In the genomic region with DNA sequence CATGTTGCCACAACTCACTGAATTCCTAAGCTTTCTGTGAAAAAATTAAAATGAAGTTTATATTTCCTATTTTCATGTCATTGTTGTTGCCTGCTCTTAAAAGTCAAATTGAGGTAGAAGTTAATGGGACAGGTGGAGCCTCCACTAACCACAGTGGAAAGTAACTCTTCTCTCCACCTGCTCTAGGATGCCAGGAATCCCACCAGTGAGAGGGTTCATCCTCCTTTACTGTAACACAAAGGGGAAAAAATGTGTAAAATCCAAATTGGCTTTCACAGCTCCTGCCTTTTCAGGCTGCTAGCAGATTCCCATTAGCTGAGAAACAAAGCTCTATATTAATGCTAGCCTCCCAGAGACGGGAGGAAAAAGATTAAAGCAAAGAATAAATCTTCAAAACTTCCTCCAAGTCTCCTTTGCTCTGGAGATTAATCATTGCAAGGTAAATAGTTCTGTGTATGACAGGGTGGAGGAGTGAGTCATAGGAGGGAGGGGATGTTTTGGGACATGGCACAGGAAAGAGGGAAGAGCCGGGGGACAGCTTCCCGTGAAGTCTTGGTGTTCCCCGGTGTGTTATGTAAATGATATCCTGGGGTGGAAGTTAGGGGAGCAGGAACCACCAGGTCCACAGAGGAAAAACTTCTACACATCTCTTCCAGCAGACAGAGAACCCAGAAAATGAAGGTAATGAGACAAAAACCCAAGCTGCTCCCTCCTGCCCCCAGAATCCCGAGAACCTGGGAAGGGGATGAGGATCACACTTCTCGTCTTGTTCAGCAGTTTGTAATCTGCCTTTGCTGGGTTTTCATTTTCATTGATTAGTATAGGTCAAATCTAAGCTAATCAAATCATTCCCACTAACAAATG, we compare ENCODE assay signal across 14 cellular contexts. TPM values are rescaled to one million over a fixed set of nuclear protein-coding genes. Genes with fewer than 3 reads are reported as not detected.
DNase-seq lines count a peak whose midpoint lies in the region; ATAC-seq, FAIRE-seq and TF ChIP-seq lines count a peak whose summit lies in the region.
"Not testable (repeated sequence)": the region's sequence is repeated elsewhere in the genome, so short reads cannot be mapped to it uniquely, and the experiment has no call there.
"Had no signal": no experiment of that assay in that cellular context is flagged by ENCODE, and none has a peak within 500 bp of the region (broad histone marks: within the 10 kb centered on the region; RNA-seq: fewer than 3 reads in every experiment).

No MANE protein-coding gene starts in this region.

- H3K9ac ChIP-seq in HepG2 (ENCODE audit: insufficient read depth, low read depth, low read length) = not testable (repeated sequence)

- H3K27me3 ChIP-seq in RWPE2 (ENCODE audit: insufficient read depth, poor library complexity, severe bottlenecking); bronchial epithelial cell (ENCODE audit: control insufficient read depth, insufficient read depth, low read length); foreskin keratinocyte; HepG2 (ENCODE audit: control insufficient read depth in 1 of 2, insufficient read depth in 2 of 2, low read length in 2 of 2); pancreas: not testable (repeated sequence)

- intact Hi-C loops in HepG2 (cut with micrococcal nuclease; ENCODE audit: unreplicated experiment); pancreas (cut with DNase I): not testable (repeated sequence)

- not testable (repeated sequence) for TF ChIP-seq CTCF in RWPE2 (IDR thresholded peaks at IDR 0.05; ENCODE audit: poor library complexity, severe bottlenecking); bronchial epithelial cell (IDR thresholded peaks at IDR 0.05; ENCODE audit: insufficient read depth, low read length, severe bottlenecking); foreskin keratinocyte (conservative IDR thresholded peaks at IDR 0.05); HepG2 (CRISPR knock-in tag; IDR thresholded peaks at IDR 0.05); pancreas (IDR thresholded peaks at IDR 0.05)

- 35% methylated on average over 6 of the region's 6 CpGs for WGBS in HepG2 (ENCODE audit: low lambda C conversion rate)
- WGBS in pancreas, 2 donors = 27 to 30% methylated on average over 6 of the region's 6 CpGs

- not testable (repeated sequence) for H2AFZ ChIP-seq in HepG2 (ENCODE audit: low read length)

- peak overlapping the region; percentile 10 for H3K27ac ChIP-seq in RWPE2 (ENCODE audit: poor library complexity, severe bottlenecking)
- H3K27ac ChIP-seq in foreskin keratinocyte; HepG2 (ENCODE audit: extremely low read length, insufficient read depth, low read length): not testable (repeated sequence)
- peak overlapping the region in 2 of 4 donors; percentile 41 to 64 for H3K27ac ChIP-seq in pancreas

- in situ Hi-C loops in HepG2 (cut with HindIII; ENCODE audit: extremely low pct_ligation_motif_present, low pct_unique_long_range_greater_than_20kb) = not testable (repeated sequence)

- not testable (repeated sequence) for H3K4me1 ChIP-seq in RWPE2 (ENCODE audit: insufficient read depth, poor library complexity, severe bottlenecking); foreskin keratinocyte
- H3K4me1 ChIP-seq in HepG2 (ENCODE audit: insufficient read depth, low read length) (peaks cover 68% of the 10 kb centered on the region), pancreas (peaks cover 11 to 20% (median 12%) of the 10 kb centered on the region in 3 donors)

- H4K20me1 ChIP-seq in HepG2 (ENCODE audit: insufficient read depth, low read length) = not testable (repeated sequence)

- H3K9me3 ChIP-seq in RWPE2 (ENCODE audit: severe bottlenecking); HepG2 (ENCODE audit: low read length); pancreas: not testable (repeated sequence)

- H3K4me2 ChIP-seq in HepG2 (ENCODE audit: low read depth, low read length) = peak overlapping the region; percentile 39

- ATAC-seq in RWPE2 (ENCODE audit: low read depth) = peak; percentile 98
- peak; percentile 88 for ATAC-seq in foreskin keratinocyte
- ATAC-seq in HepG2 = peak; percentile 30; the same call in 2 of the 3 replicates
- peak; percentile 83 to 91 (median 88) for ATAC-seq in pancreas

- TF ChIP-seq RAD21 in HepG2 (CRISPR knock-in tag; IDR thresholded peaks at IDR 0.05) = not testable (repeated sequence)

- DNase-seq in DMS53 (lab: John Stamatoyannopoulos, UW) = peak; percentile 54
- peak; percentile 75 for DNase-seq in HT-29 (ENCODE audit: low spot score)
- DNase-seq in RWPE2 (ENCODE audit: low spot score); foreskin keratinocyte; HepG2 (ENCODE audit: low spot score): not testable (repeated sequence)
- DNase-seq in bronchial epithelial cell (ENCODE audit: low read depth) = peak; percentile 66
- peak in 2 of 6 donors; percentile 40 to 45 for DNase-seq in pancreas

- not testable (repeated sequence) for BruUV-seq in HepG2 (replicated peaks; lab: Mats Ljungman, UMichigan)

- FAIRE-seq in bronchial epithelial cell (lab: Jason Lieb, UNC) (peak; percentile 23), HepG2 (lab: Jason Lieb, UNC) (peak; percentile 67), pancreas (lab: Jason Lieb, UNC) (peak; percentile 68)

- H3K4me3 ChIP-seq in RWPE2 (ENCODE audit: severe bottlenecking); bronchial epithelial cell (ENCODE audit: low read depth, low read length); HepG2 (replicated peaks in 1 of 3; ENCODE audit: insufficient read depth in 1 of 3, low read depth in 2 of 3, low read length in 3 of 3); pancreas: not testable (repeated sequence)

- CTCF ChIA-PET in HepG2 (lab: Yijun Ruan, JAX; ENCODE audit: low intra/inter-chr PET ratio, low total read pairs) = not testable (repeated sequence)

- not testable (repeated sequence) for H3K79me2 ChIP-seq in HepG2 (ENCODE audit: insufficient read depth, low read length)

- POLR2A ChIA-PET in HepG2 (lab: Yijun Ruan, JAX) = not testable (repeated sequence)

- not testable (repeated sequence) for H3K36me3 ChIP-seq in RWPE2 (ENCODE audit: low read depth); bronchial epithelial cell (ENCODE audit: control insufficient read depth, insufficient read depth, low read length); HepG2 (replicated peaks in 1 of 2; ENCODE audit: control insufficient read depth in 1 of 2, insufficient read depth in 2 of 2, low read length in 2 of 2); pancreas

- not testable (repeated sequence) for TF ChIP-seq POLR2A in HepG2 (IDR thresholded peaks at IDR 0.05; ENCODE audit: insufficient read depth in 1 of 2, low read depth in 2 of 2, low read length in 2 of 2)

- not testable (repeated sequence) for TF ChIP-seq EP300 in HepG2 (IDR thresholded peaks at IDR 0.05; ENCODE audit: low read depth in 2 of 2, low read length in 2 of 2); HepG2 (CRISPR knock-in tag; IDR thresholded peaks at IDR 0.05; ENCODE audit: borderline replicate concordance)

RNA-seq across cellular contexts. Expression of gene CYP3A5, which starts 19.3 kb away (rescaled TPM):
- 96.3 and 108 TPM in 2 replicates for total RNA-seq in HT-29 (2014; rRNA removed; shearing (Covaris generic))
- 3.7 and 30.2 TPM in 2 replicates for total RNA-seq in bronchial epithelial cell
- 1.1 and 1.9 TPM in 2 replicates for total RNA-seq in foreskin keratinocyte
- polyA plus RNA-seq in foreskin keratinocyte = 0.41 and 0.91 TPM in 2 replicates
- total RNA-seq in HepG2 (2016; rRNA removed; fragmentation: Illumina TruSeq; extraction: Trizol) = 1.7 and 5.7 TPM in 2 replicates
- 0.88 and 1.1 TPM in 2 replicates for total RNA-seq in HepG2 (2016; cell fraction: cytosol; rRNA removed; fragmentation: Illumina TruSeq; extraction: Trizol; ENCODE audit: low read depth)
- total RNA-seq in HepG2 (2016; cell fraction: insoluble cytoplasmic fraction; rRNA removed; fragmentation: Illumina TruSeq; extraction: Trizol) = 1.5 and 4.8 TPM in 2 replicates
- 1.1 and 1.4 TPM in 2 replicates for total RNA-seq in HepG2 (2016; cell fraction: membrane; rRNA removed; fragmentation: Illumina TruSeq; extraction: Trizol)
- 11.9 and 12.6 TPM in 2 replicates for total RNA-seq in HepG2 (2016; cell fraction: nucleus; rRNA removed; fragmentation: Illumina TruSeq; extraction: Trizol)
- polyA plus RNA-seq in HepG2 (2011; rRNA removed) = 9.3 and 9.6 TPM in 2 replicates
- polyA plus RNA-seq in HepG2 (2011; cell fraction: cytosol; rRNA removed) = 2.2 and 3.8 TPM in 2 replicates
- 33.5 and 37.7 TPM in 2 replicates for polyA plus RNA-seq in HepG2 (2011; cell fraction: nucleus; rRNA removed)
- 11.9 and 12.8 TPM in 2 replicates for polyA plus RNA-seq in HepG2 (2012)
- 0.24 and 0.85 TPM in 2 replicates for polyA plus RNA-seq in HepG2 (2016; cell fraction: cytosol; fragmentation: Illumina TruSeq; extraction: Trizol; ENCODE audit: low read depth)
- polyA plus RNA-seq in HepG2 (2016; cell fraction: insoluble cytoplasmic fraction; fragmentation: Illumina TruSeq; extraction: Trizol; ENCODE audit: low read depth) = 1.4 and 1.9 TPM in 2 replicates
- polyA plus RNA-seq in HepG2 (2016; cell fraction: membrane; fragmentation: Illumina TruSeq; extraction: Trizol; ENCODE audit: low read depth) = 0.49 and 0.56 TPM in 2 replicates
- polyA plus RNA-seq in HepG2 (2016; cell fraction: nucleus; fragmentation: Illumina TruSeq; extraction: Trizol; ENCODE audit: insufficient read depth, low read depth) = 9.0 and 11.5 TPM in 2 replicates
- 0.07 and 10.0 TPM in 2 replicates for polyA minus RNA-seq in HepG2 (2011; rRNA and poly(A)+ RNA removed; ENCODE audit: low replicate concordance)
- 1.8 and 4.5 TPM in 2 replicates for polyA minus RNA-seq in HepG2 (2011; cell fraction: cytosol; rRNA and poly(A)+ RNA removed)
- 72.4 and 84.9 TPM in 2 replicates for polyA minus RNA-seq in HepG2 (2011; cell fraction: nucleus; rRNA and poly(A)+ RNA removed)
- total RNA-seq in pancreas = 100 to 1,000 TPM in 1 of 6 donors, 10 to 100 TPM in 4, 1 to 10 TPM in 1; 10.0 to 129 (median 28.1) TPM
- 100 to 1,000 TPM; 108 to 219 TPM for polyA plus RNA-seq in pancreas
- total RNA-seq: chondrocyte, myocyte had no signal

RNA-seq across cellular contexts. Expression of gene CYP3A7, which starts 35.9 kb away (rescaled TPM):
- total RNA-seq in HT-29 (2014; rRNA removed; shearing (Covaris generic)) = 0.10 TPM in 1 of 2 replicates, not detected in the other
- total RNA-seq in bronchial epithelial cell = not detected in 2 replicates
- not detected in 2 replicates for total RNA-seq in foreskin keratinocyte
- polyA plus RNA-seq in foreskin keratinocyte = not detected in 2 replicates
- total RNA-seq in HepG2 (2016; rRNA removed; fragmentation: Illumina TruSeq; extraction: Trizol) = 6.4 and 6.6 TPM in 2 replicates
- total RNA-seq in HepG2 (2016; cell fraction: cytosol; rRNA removed; fragmentation: Illumina TruSeq; extraction: Trizol; ENCODE audit: low read depth) = 1.1 and 1.4 TPM in 2 replicates
- 5.7 and 6.4 TPM in 2 replicates for total RNA-seq in HepG2 (2016; cell fraction: insoluble cytoplasmic fraction; rRNA removed; fragmentation: Illumina TruSeq; extraction: Trizol)
- 2.3 and 2.5 TPM in 2 replicates for total RNA-seq in HepG2 (2016; cell fraction: membrane; rRNA removed; fragmentation: Illumina TruSeq; extraction: Trizol)
- total RNA-seq in HepG2 (2016; cell fraction: nucleus; rRNA removed; fragmentation: Illumina TruSeq; extraction: Trizol) = 6.7 and 7.7 TPM in 2 replicates
- polyA plus RNA-seq in HepG2 (2011; rRNA removed) = 5.7 and 5.8 TPM in 2 replicates
- 1.5 and 3.1 TPM in 2 replicates for polyA plus RNA-seq in HepG2 (2011; cell fraction: cytosol; rRNA removed)
- polyA plus RNA-seq in HepG2 (2011; cell fraction: nucleus; rRNA removed) = 5.9 and 6.8 TPM in 2 replicates
- 10.4 and 10.9 TPM in 2 replicates for polyA plus RNA-seq in HepG2 (2012)
- polyA plus RNA-seq in HepG2 (2016; cell fraction: cytosol; fragmentation: Illumina TruSeq; extraction: Trizol; ENCODE audit: low read depth) = 0.79 and 0.80 TPM in 2 replicates
- polyA plus RNA-seq in HepG2 (2016; cell fraction: insoluble cytoplasmic fraction; fragmentation: Illumina TruSeq; extraction: Trizol; ENCODE audit: low read depth) = 5.8 and 6.0 TPM in 2 replicates
- 1.9 and 2.2 TPM in 2 replicates for polyA plus RNA-seq in HepG2 (2016; cell fraction: membrane; fragmentation: Illumina TruSeq; extraction: Trizol; ENCODE audit: low read depth)
- polyA plus RNA-seq in HepG2 (2016; cell fraction: nucleus; fragmentation: Illumina TruSeq; extraction: Trizol; ENCODE audit: insufficient read depth, low read depth) = 7.5 and 7.8 TPM in 2 replicates
- 0.38 TPM in 1 of 2 replicates, not detected in the other for polyA minus RNA-seq in HepG2 (2011; rRNA and poly(A)+ RNA removed; ENCODE audit: low replicate concordance)
- 1.8 and 1.9 TPM in 2 replicates for polyA minus RNA-seq in HepG2 (2011; cell fraction: cytosol; rRNA and poly(A)+ RNA removed)
- polyA minus RNA-seq in HepG2 (2011; cell fraction: nucleus; rRNA and poly(A)+ RNA removed) = 5.2 and 8.2 TPM in 2 replicates
- 1 to 10 TPM in 1 of 6 donors, under 1 TPM in 4, not detected in 1; 0.19 to 1.3 (median 0.25) TPM for total RNA-seq in pancreas
- polyA plus RNA-seq in pancreas = under 1 TPM; 0.11 to 0.23 TPM
- total RNA-seq: activated T-cell treated with anti-CD3 and anti-CD28 coated beads, Interleukin-2, amount 50 U/mL, for 72 hours; chondrocyte; progenitor cell of endocrine pancreas; SJSA1; temporal lobe had no signal
- polyA plus RNA-seq: immature natural killer cell had no signal

Comparison
In these comparisons a context has a peak if more than half of its experiments do, and no peak if none do; other contexts are left out.
1. ATAC-seq: peak in every context shown above with its lines; median percentile 98 in RWPE2; 88 in foreskin keratinocyte; 88 in pancreas; 30 in HepG2.